Comparison of ENCODE assay signal across 15 cellular contexts in the genomic region with DNA sequence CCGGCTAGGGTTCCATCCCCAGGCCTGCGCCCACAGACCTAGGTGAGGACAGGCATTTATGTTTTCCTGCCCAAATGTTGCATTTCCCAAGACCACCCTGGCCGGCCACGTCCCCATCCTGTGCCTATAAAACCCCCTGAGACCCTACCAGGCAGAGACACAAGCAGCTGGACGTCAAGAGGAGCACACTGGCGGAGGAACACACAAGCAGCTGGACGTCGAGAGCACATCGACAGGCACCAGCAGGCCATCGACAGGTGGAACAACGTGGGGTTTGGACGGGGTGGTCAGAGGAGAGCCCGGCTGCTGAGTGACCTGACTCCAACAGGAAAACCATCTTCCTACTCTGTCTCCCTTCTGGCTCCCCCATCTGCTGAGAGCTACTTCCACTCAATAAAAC. TPM values are rescaled to one million over a fixed set of nuclear protein-coding genes. Genes with fewer than 3 reads are reported as not detected.
A peak's percentile ranks its signal among the peaks of the same experiment; 100 is the strongest.
DNase-seq lines count a peak whose midpoint lies in the region; ATAC-seq lines count a peak whose summit lies in the region.
"Had no signal": no experiment of that assay in that cellular context is flagged by ENCODE, and none has a peak within 500 bp of the region (broad histone marks: within the 10 kb centered on the region; RNA-seq: fewer than 3 reads in every experiment).

No MANE protein-coding gene starts in this region.

- H3K4me3 Mint-ChIP-seq in activated naive CD4-positive, alpha-beta T cell treated with anti-CD3 and anti-CD28 coated beads for 36 hours: no peak overlapping the region
- H3K4me3 Mint-ChIP-seq in T-cell: peak overlapping the region; percentile 72 to 79 (median 72)
- H3K4me3 Mint-ChIP-seq in central memory CD8-positive, alpha-beta T cell: peak overlapping the region; percentile 43
- no peak overlapping the region for H3K4me3 Mint-ChIP-seq in stimulated activated effector memory CD8-positive, alpha-beta T cell treated with anti-CD3 and anti-CD28 coated beads, Interleukin-12 subunit alpha, Interleukin-12 subunit beta, amount 100 ng/mL, for 72 hours
- H3K4me3 Mint-ChIP-seq: H9 had no signal

- ATAC-seq in activated naive CD4-positive, alpha-beta T cell treated with anti-CD3 and anti-CD28 coated beads, Interleukin-2, amount 50 U/mL, for 72 hours: no peak
- no peak for ATAC-seq in T-cell (replicated peaks in 1 of 4)
- no peak for ATAC-seq in central memory CD8-positive, alpha-beta T cell (replicated peaks; ENCODE audit: extremely low read depth, poor library complexity, severe bottlenecking)
- no peak for ATAC-seq in stimulated activated effector memory CD8-positive, alpha-beta T cell treated with anti-CD3 and anti-CD28 coated beads, Interleukin-12 subunit alpha, Interleukin-12 subunit beta, amount 100 ng/mL, for 72 hours
- ATAC-seq in GM19023 (IDR thresholded peaks at IDR 0.05; ENCODE audit: unreplicated experiment): no peak
- ATAC-seq: HepG2 had no signal

- POLR2A ChIA-PET in T-cell (lab: Charles Lee): no interaction called here

- no peaks in the 10 kb centered on the region for H3K9me3 Mint-ChIP-seq in activated naive CD4-positive, alpha-beta T cell treated with anti-CD3 and anti-CD28 coated beads for 36 hours
- no peaks in the 10 kb centered on the region for H3K9me3 Mint-ChIP-seq in activated naive CD4-positive, alpha-beta T cell treated with anti-CD3 and anti-CD28 coated beads, Interleukin-2, amount 50 U/mL, for 72 hours
- H3K9me3 Mint-ChIP-seq in T-cell: no peaks in the 10 kb centered on the region
- no peaks in the 10 kb centered on the region for H3K9me3 Mint-ChIP-seq in central memory CD8-positive, alpha-beta T cell
- no peaks in the 10 kb centered on the region for H3K9me3 Mint-ChIP-seq in stimulated activated effector memory CD8-positive, alpha-beta T cell treated with anti-CD3 and anti-CD28 coated beads, Interleukin-12 subunit alpha, Interleukin-12 subunit beta, amount 100 ng/mL, for 72 hours
- H3K9me3 Mint-ChIP-seq: H9 had no signal

- H3K27me3 Mint-ChIP-seq in activated naive CD4-positive, alpha-beta T cell treated with anti-CD3 and anti-CD28 coated beads for 36 hours (ENCODE audit: low read depth): no peaks in the 10 kb centered on the region
- no peaks in the 10 kb centered on the region for H3K27me3 Mint-ChIP-seq in T-cell
- no peaks in the 10 kb centered on the region for H3K27me3 Mint-ChIP-seq in central memory CD8-positive, alpha-beta T cell

- CTCF ChIA-PET in activated naive CD4-positive, alpha-beta T cell treated with anti-CD3 and anti-CD28 coated beads for 36 hours (lab: Charles Lee): interaction anchor here (1.0 to 3.9 kb wide), 3 partner anchors 15 to 19 kb away, joined by 4 to 28 read pairs (median 4); a partner anchor contains a TSS
- CTCF ChIA-PET in T-cell (lab: Charles Lee): interaction anchor here (0.6 to 3.1 kb wide), 7 partner anchors 15 to 30 kb away, joined by 3 to 12 read pairs (median 6); a partner anchor contains a TSS

- H3K4me1 Mint-ChIP-seq in activated naive CD4-positive, alpha-beta T cell treated with anti-CD3 and anti-CD28 coated beads for 36 hours (ENCODE audit: low read depth): peaks cover 47% of the 10 kb centered on the region
- H3K4me1 Mint-ChIP-seq in T-cell: peaks cover 52 to 60% (median 59%) of the 10 kb centered on the region in 3 donors
- H3K4me1 Mint-ChIP-seq in central memory CD8-positive, alpha-beta T cell: peaks cover 8% of the 10 kb centered on the region
- H3K4me1 Mint-ChIP-seq in stimulated activated effector memory CD8-positive, alpha-beta T cell treated with anti-CD3 and anti-CD28 coated beads, Interleukin-12 subunit alpha, Interleukin-12 subunit beta, amount 100 ng/mL, for 72 hours: peaks cover 10% of the 10 kb centered on the region
- H3K4me1 Mint-ChIP-seq: H9 had no signal

- H3K27ac Mint-ChIP-seq in activated naive CD4-positive, alpha-beta T cell treated with anti-CD3 and anti-CD28 coated beads for 36 hours: peak overlapping the region; percentile 70
- H3K27ac Mint-ChIP-seq in activated naive CD4-positive, alpha-beta T cell treated with anti-CD3 and anti-CD28 coated beads, Interleukin-2, amount 50 U/mL, for 72 hours: peak overlapping the region in 1 of 2 donors; percentile 81
- H3K27ac Mint-ChIP-seq in T-cell: peak overlapping the region; percentile 93 to 96
- no peak overlapping the region for H3K27ac Mint-ChIP-seq in central memory CD8-positive, alpha-beta T cell (ENCODE audit: low read depth)
- H3K27ac Mint-ChIP-seq in stimulated activated effector memory CD8-positive, alpha-beta T cell treated with anti-CD3 and anti-CD28 coated beads, Interleukin-12 subunit alpha, Interleukin-12 subunit beta, amount 100 ng/mL, for 72 hours: peak overlapping the region; percentile 36
- H3K27ac Mint-ChIP-seq: H9 had no signal

- no peaks in the 10 kb centered on the region for H3K36me3 Mint-ChIP-seq in activated naive CD4-positive, alpha-beta T cell treated with anti-CD3 and anti-CD28 coated beads for 36 hours (ENCODE audit: low read depth)
- no peaks in the 10 kb centered on the region for H3K36me3 Mint-ChIP-seq in activated naive CD4-positive, alpha-beta T cell treated with anti-CD3 and anti-CD28 coated beads, Interleukin-2, amount 50 U/mL, for 72 hours
- H3K36me3 Mint-ChIP-seq in T-cell: no peaks in the 10 kb centered on the region
- H3K36me3 Mint-ChIP-seq in central memory CD8-positive, alpha-beta T cell (ENCODE audit: insufficient read depth): peaks cover 1% of the 10 kb centered on the region
- H3K36me3 Mint-ChIP-seq in stimulated activated effector memory CD8-positive, alpha-beta T cell treated with anti-CD3 and anti-CD28 coated beads, Interleukin-12 subunit alpha, Interleukin-12 subunit beta, amount 100 ng/mL, for 72 hours: no peaks in the 10 kb centered on the region

- DNase-seq in activated naive CD4-positive, alpha-beta T cell treated with anti-CD3 and anti-CD28 coated beads for 36 hours: no peak
- no peak for DNase-seq in activated naive CD4-positive, alpha-beta T cell treated with anti-CD3 and anti-CD28 coated beads, Interleukin-2, amount 50 U/mL, for 72 hours (ENCODE audit: low spot score in 2 of 2)
- DNase-seq in T-cell (no peak), GM03348 (ENCODE audit: low spot score) (no peak)
- no peak for DNase-seq in central memory CD8-positive, alpha-beta T cell (ENCODE audit: low spot score in 2 of 2)
- no peak for DNase-seq in stimulated activated effector memory CD8-positive, alpha-beta T cell treated with anti-CD3 and anti-CD28 coated beads, Interleukin-12 subunit alpha, Interleukin-12 subunit beta, amount 100 ng/mL, for 72 hours (ENCODE audit: low spot score in 2 of 2)
- DNase-seq: COR-L47, H9, Karpas-422, NCI-H1105 treated with DMSO at 0.1 percent for 48 hours, NCI-H1930, NCI-H510A, NCI-H82 had no signal

- intact Hi-C loops in activated naive CD4-positive, alpha-beta T cell treated with anti-CD3 and anti-CD28 coated beads for 36 hours (cut with micrococcal nuclease): loop anchor here (5.0 kb wide), 1 partner anchor 865 kb away; a partner anchor contains a TSS

RNA-seq across cellular contexts. Expression of a gene that starts 19.6 kb away (rescaled TPM):
- total RNA-seq in activated naive CD4-positive, alpha-beta T cell treated with anti-CD3 and anti-CD28 coated beads for 36 hours: 1,000 to 10,000 TPM; 2,296 to 2,461 TPM
- 1,000 to 10,000 TPM; 1,506 to 1,689 TPM for total RNA-seq in activated naive CD4-positive, alpha-beta T cell treated with anti-CD3 and anti-CD28 coated beads, Interleukin-2, amount 50 U/mL, for 72 hours
- 100 to 1,000 TPM; 680 to 879 (median 854) TPM for total RNA-seq in T-cell
- total RNA-seq: HepG2 had no signal

Comparison
In these comparisons a context has a peak if more than half of its experiments do, and no peak if none do; other contexts are left out.
1. H3K4me3 Mint-ChIP-seq: peak in T-cell (3 of 3) and central memory CD8-positive, alpha-beta T cell (single experiment); none in activated naive CD4-positive, alpha-beta T cell treated with anti-CD3 and anti-CD28 coated beads for 36 hours (single experiment) and stimulated activated effector memory CD8-positive, alpha-beta T cell treated with anti-CD3 and anti-CD28 coated beads, Interleukin-12 subunit alpha, Interleukin-12 subunit beta, amount 100 ng/mL, for 72 hours (single experiment).